Comparison of ENCODE assay signal across 1 cellular context in genomic region chr20:47204008-47204745, GRCh38.
TF ChIP-seq lines count a peak whose summit lies in the region.

No MANE protein-coding gene starts in this region.

TF ChIP-seq in HCT116, 20 proteins besides CTCF, POLR2A, EP300 and RAD21 (continued from another document):
- TF ChIP-seq ELF1 (IDR thresholded peaks at IDR 0.05; ENCODE audit: borderline replicate concordance, low read depth) (no peak), SRF (IDR thresholded peaks at IDR 0.05; ENCODE audit: low read depth) (peak; percentile 79), FOSL1 (IDR thresholded peaks at IDR 0.05; ENCODE audit: low read depth) (peak; percentile 81), ZNF274 (IDR thresholded peaks at IDR 0.05; ENCODE audit: low read depth, low read length) (no peak), SIN3A (IDR thresholded peaks at IDR 0.05; ENCODE audit: low read depth) (no peak), ZBTB33 (IDR thresholded peaks at IDR 0.05; ENCODE audit: extremely low read depth, insufficient replicate concordance, low read length) (peak; percentile 50), EGR1 (IDR thresholded peaks at IDR 0.05; ENCODE audit: low read depth) (no peak), JUND (IDR thresholded peaks at IDR 0.05) (peak; percentile 81; the same call in 1 of the 2 replicates), EZH2 (IDR thresholded peaks at IDR 0.05) (no peak), TCF7L2 (IDR thresholded peaks at IDR 0.05; ENCODE audit: borderline replicate concordance, extremely low read depth, insufficient read depth, insufficient read length) (no peak)
